22 cellular contexts compared by ENCODE assay signal in genomic region chr16:72789465-72789864, GRCh38.
"Had no signal": no experiment of that assay in that cellular context is flagged by ENCODE, and none has a peak within 500 bp of the region (broad histone marks: within the 10 kb centered on the region; RNA-seq: fewer than 3 reads in every experiment).

No MANE protein-coding gene starts in this region.

- FAIRE-seq: colon, keratinocyte, small intestine had no signal

- H3K27ac Mint-ChIP-seq: activated B cell treated with CpG ODN at 0.5 μM for 24 hours; memory B cell; nephron progenitor cell; stimulated activated effector memory CD8-positive, alpha-beta T cell treated with anti-CD3 and anti-CD28 coated beads, Interleukin-12 subunit alpha, Interleukin-12 subunit beta, amount 100 ng/mL, for 72 hours had no signal

- H3K27me3 ChIP-seq: heart right ventricle, upper lobe of right lung had no signal

- H3K27ac ChIP-seq: epithelial cell of prostate, upper lobe of right lung had no signal

- H3K9me3 Mint-ChIP-seq: activated B cell treated with CpG ODN at 0.5 μM for 24 hours; memory B cell; nephron progenitor cell; stimulated activated effector memory CD8-positive, alpha-beta T cell treated with anti-CD3 and anti-CD28 coated beads, Interleukin-12 subunit alpha, Interleukin-12 subunit beta, amount 100 ng/mL, for 72 hours; stimulated activated naive CD8-positive, alpha-beta T cell treated with anti-CD3 and anti-CD28 coated beads, Interleukin-15, amount 100 ng/mL, for 72 hours had no signal

- H3K9me3 ChIP-seq: heart right ventricle, upper lobe of right lung had no signal

- ATAC-seq: sciatic nerve; stimulated activated effector memory CD8-positive, alpha-beta T cell treated with anti-CD3 and anti-CD28 coated beads, Interleukin-12 subunit alpha, Interleukin-12 subunit beta, amount 100 ng/mL, for 72 hours; stimulated activated naive CD8-positive, alpha-beta T cell treated with anti-CD3 and anti-CD28 coated beads, Interleukin-15, amount 100 ng/mL, for 72 hours had no signal

- H3K4me3 ChIP-seq: heart right ventricle, upper lobe of right lung had no signal

- DNase-seq: activated B cell treated with CpG ODN at 0.5 μM for 24 hours; activated CD4-positive, alpha-beta T cell treated with anti-CD3 and anti-CD28 coated beads for 4 hours; activated CD4-positive, alpha-beta T cell treated with anti-CD3 and anti-CD28 coated beads, Interleukin-2, amount 50 U/mL, for 48 hours; activated naive CD4-positive, alpha-beta T cell treated with Interleukin-2 at 50 U/mL for 16 hours; activated T-cell treated with anti-CD3 and anti-CD28 coated beads, Interleukin-2, amount 50 U/mL, for 48 hours; anterior cingulate cortex; central memory CD4-positive, alpha-beta T cell; heart right ventricle; left colon; nephron progenitor cell; occipital lobe; small intestine; stimulated activated CD4-positive, alpha-beta T cell treated with anti-CD3 and anti-CD28 coated beads, Interleukin-2, amount 100 ng/mL, for 24 hours; stimulated activated naive CD8-positive, alpha-beta T cell treated with anti-CD3 and anti-CD28 coated beads, Interleukin-15, amount 100 ng/mL, for 72 hours; T1000; upper lobe of right lung had no signal

- H3K36me3 Mint-ChIP-seq: memory B cell; stimulated activated effector memory CD8-positive, alpha-beta T cell treated with anti-CD3 and anti-CD28 coated beads, Interleukin-12 subunit alpha, Interleukin-12 subunit beta, amount 100 ng/mL, for 72 hours had no signal

- H3K4me3 Mint-ChIP-seq: activated B cell treated with CpG ODN at 0.5 μM for 24 hours; memory B cell; nephron progenitor cell; stimulated activated effector memory CD8-positive, alpha-beta T cell treated with anti-CD3 and anti-CD28 coated beads, Interleukin-12 subunit alpha, Interleukin-12 subunit beta, amount 100 ng/mL, for 72 hours; stimulated activated naive CD8-positive, alpha-beta T cell treated with anti-CD3 and anti-CD28 coated beads, Interleukin-15, amount 100 ng/mL, for 72 hours had no signal
